ENCODE assay signal across 11 cellular contexts in genomic region chr19:12794936-12795335, GRCh38. TPM values are rescaled to one million over a fixed set of nuclear protein-coding genes. Genes with fewer than 3 reads are reported as not detected.
DNase-seq lines count a peak whose midpoint lies in the region; ATAC-seq and TF ChIP-seq lines count a peak whose summit lies in the region.
"Had no signal": no experiment of that assay in that cellular context is flagged by ENCODE, and none has a peak within 500 bp of the region (broad histone marks: within the 10 kb centered on the region; RNA-seq: fewer than 3 reads in every experiment).

No MANE protein-coding gene starts in this region.

- TF ChIP-seq CTCF in breast epithelium (IDR thresholded peaks at IDR 0.05), result no peak
- no peak for TF ChIP-seq CTCF in mammary epithelial cell (conservative IDR thresholded peaks at IDR 0.05 in 1 of 2, IDR thresholded peaks at IDR 0.05 in 1 of 2; ENCODE audit: extremely low read depth in 1 of 2, insufficient read depth in 1 of 2, low read depth in 1 of 2, low read length in 2 of 2)
- no peak for TF ChIP-seq CTCF in lower lobe of right lung (IDR thresholded peaks at IDR 0.05)
- no peak for TF ChIP-seq CTCF in tibial nerve (IDR thresholded peaks at IDR 0.05)
- TF ChIP-seq CTCF in PC-3 (conservative IDR thresholded peaks at IDR 0.05; ENCODE audit: low read depth, low read length), result no peak

- H3K9ac ChIP-seq in mammary epithelial cell (ENCODE audit: insufficient read depth, low read length) (no peak overlapping the region), PC-3 (ENCODE audit: low read length) (no peak overlapping the region)

- in situ Hi-C loops in mammary epithelial cell (cut with MboI; ENCODE audit: low sequenced_read_pairs in 2 of 2), result no loop called here

- DNase-seq in breast epithelium (ENCODE audit: low spot score in 2 of 2) (no peak), mammary epithelial cell (no peak), lower lobe of right lung (no peak), tibial nerve (ENCODE audit: low spot score in 2 of 2) (no peak), PC-3 (no peak), COLO668 (lab: John Stamatoyannopoulos, UW; ENCODE audit: unreplicated experiment) (no peak)
- DNase-seq: islet precursor cell; NCI-H2227 treated with DMSO at 0.1 percent for 48 hours; stimulated activated CD8-positive, alpha-beta memory T cell treated with anti-CD3 and anti-CD28 coated beads, Interleukin-4, amount 100 ng/mL, for 48 hours had no signal

- H3K36me3 ChIP-seq in breast epithelium (no peaks in the 10 kb centered on the region), mammary epithelial cell (ENCODE audit: insufficient read depth, low read length) (peaks cover 2% of the 10 kb centered on the region), lower lobe of right lung (peaks cover 19% of the 10 kb centered on the region), tibial nerve (peaks cover 0 to 26% (median 0%) of the 10 kb centered on the region in 3 donors), PC-3 (ENCODE audit: low read depth, low read length) (peaks cover 7% of the 10 kb centered on the region)

- TF ChIP-seq EP300 in tibial nerve (IDR thresholded peaks at IDR 0.05), result no peak

- dilution Hi-C loops in mammary epithelial cell (cut with HindIII; ENCODE audit: low sequenced_read_pairs), result no loop called here

- H3K27ac Mint-ChIP-seq in activated naive CD8-positive, alpha-beta T cell, result peak overlapping the region; percentile 93

- peaks cover 12% of the 10 kb centered on the region for H3F3A ChIP-seq in PC-3 (ENCODE audit: low read length, unreplicated experiment)

- TF ChIP-seq POLR2A in breast epithelium (IDR thresholded peaks at IDR 0.05), result no peak
- TF ChIP-seq POLR2A in tibial nerve (IDR thresholded peaks at IDR 0.05), result no peak

- H3K4me2 ChIP-seq in mammary epithelial cell (ENCODE audit: insufficient read depth, low read depth, low read length), result no peak overlapping the region
- H3K4me2 ChIP-seq in PC-3 (ENCODE audit: low read length), result no peak overlapping the region

- CTCF ChIA-PET in mammary epithelial cell (lab: Charles Lee; ENCODE audit: low non-redundant PET), result interaction anchor here (1.5 kb wide), 1 partner anchor 17 kb away, joined by 22 read pairs; no protein-coding TSS in a partner anchor
- CTCF ChIA-PET in PC-3 (lab: Charles Lee), result no interaction called here

- 91% methylated on average over 6 of the region's 9 CpGs for WGBS in mammary epithelial cell (ENCODE audit: low coverage, missing lambda C conversion rate)
- WGBS in tibial nerve, 2 donors, result 92 to 93% methylated on average over 9 of the region's 9 CpGs

- H2AFZ ChIP-seq in mammary epithelial cell (ENCODE audit: low read depth, low read length) (no peak overlapping the region), PC-3 (ENCODE audit: low read length) (no peak overlapping the region)

- peak overlapping the region; percentile 86 for H3K4me3 Mint-ChIP-seq in activated naive CD8-positive, alpha-beta T cell

- intact Hi-C loops in breast epithelium (cut with DNase I; ENCODE audit: low total_unique reads), result no loop called here
- intact Hi-C loops in mammary epithelial cell (cut with micrococcal nuclease), result no loop called here
- intact Hi-C loops in lower lobe of right lung (cut with DNase I), result no loop called here
- intact Hi-C loops in PC-3 (cut with micrococcal nuclease), result no loop called here

- no peak for ATAC-seq in lower lobe of right lung
- no peak for ATAC-seq in GM19463 (IDR thresholded peaks at IDR 0.05; ENCODE audit: unreplicated experiment)
- ATAC-seq in PC-3, result no peak

- no peaks in the 10 kb centered on the region for H3K9me2 ChIP-seq in PC-3 (replicated peaks; ENCODE audit: low read length)

- H3K27me3 ChIP-seq in breast epithelium, result no peaks in the 10 kb centered on the region
- no peaks in the 10 kb centered on the region for H3K27me3 ChIP-seq in mammary epithelial cell (ENCODE audit: insufficient read depth, low read length)
- no peaks in the 10 kb centered on the region for H3K27me3 ChIP-seq in lower lobe of right lung (ENCODE audit: low read depth)
- no peaks in the 10 kb centered on the region for H3K27me3 ChIP-seq in tibial nerve
- no peaks in the 10 kb centered on the region for H3K27me3 ChIP-seq in PC-3 (ENCODE audit: low read length)

- H4K20me1 ChIP-seq in mammary epithelial cell (ENCODE audit: insufficient read depth, low read length), result peaks cover 12% of the 10 kb centered on the region
- H4K20me1 ChIP-seq in PC-3 (ENCODE audit: low read length), result peaks cover 16% of the 10 kb centered on the region

- peaks cover 0 to 10% of the 10 kb centered on the region in 2 donors for H3K4me1 ChIP-seq in breast epithelium
- peaks cover 24% of the 10 kb centered on the region for H3K4me1 ChIP-seq in mammary epithelial cell (ENCODE audit: insufficient read depth, low read length)
- peaks cover 24% of the 10 kb centered on the region for H3K4me1 ChIP-seq in lower lobe of right lung
- peaks cover 0 to 36% (median 17%) of the 10 kb centered on the region in 4 donors for H3K4me1 ChIP-seq in tibial nerve
- H3K4me1 ChIP-seq in PC-3 (ENCODE audit: insufficient read depth, low read length), result peaks cover 26% of the 10 kb centered on the region

- H3K79me2 ChIP-seq in mammary epithelial cell (ENCODE audit: insufficient read depth, low read length) (peaks cover 32% of the 10 kb centered on the region), PC-3 (ENCODE audit: low read length) (peaks cover 27% of the 10 kb centered on the region)

- peak overlapping the region; percentile 40 to 98 for H3K27ac ChIP-seq in breast epithelium
- H3K27ac ChIP-seq in mammary epithelial cell (ENCODE audit: insufficient read depth, low read depth, low read length), result no peak overlapping the region
- H3K27ac ChIP-seq in lower lobe of right lung, result peak overlapping the region; percentile 99
- H3K27ac ChIP-seq in tibial nerve, result peak overlapping the region in 3 of 4 donors; percentile 38 to 100 (median 99)
- H3K27ac ChIP-seq in PC-3 (ENCODE audit: low read length), result no peak overlapping the region

- H3K4me1 Mint-ChIP-seq in activated naive CD8-positive, alpha-beta T cell (ENCODE audit: low read depth), result peaks cover 37% of the 10 kb centered on the region

- no peaks in the 10 kb centered on the region for H3K27me3 Mint-ChIP-seq in activated naive CD8-positive, alpha-beta T cell

- H3K9me3 ChIP-seq in breast epithelium, result no peaks in the 10 kb centered on the region
- H3K9me3 ChIP-seq in mammary epithelial cell (replicated peaks; ENCODE audit: insufficient read depth, low read length), result no peaks in the 10 kb centered on the region
- H3K9me3 ChIP-seq in lower lobe of right lung, result no peaks in the 10 kb centered on the region
- no peaks in the 10 kb centered on the region for H3K9me3 ChIP-seq in tibial nerve
- H3K9me3 ChIP-seq in PC-3 (ENCODE audit: low read length), result no peaks in the 10 kb centered on the region

- POLR2A ChIA-PET in PC-3 (lab: Charles Lee; ENCODE audit: unreplicated experiment), result interaction anchor here (0.6 kb wide), 1 partner anchor 82 kb away, joined by 5 read pairs; no protein-coding TSS in a partner anchor

- H3K4me3 ChIP-seq in breast epithelium (no peak overlapping the region), mammary epithelial cell (replicated peaks in 1 of 3; ENCODE audit: insufficient read depth in 1 of 3, low read depth in 2 of 3, low read length in 3 of 3) (no peak overlapping the region), lower lobe of right lung (no peak overlapping the region), tibial nerve (no peak overlapping the region), PC-3 (ENCODE audit: low read length) (no peak overlapping the region)

- BruUV-seq in mammary epithelial cell (replicated peaks; lab: Mats Ljungman, UMichigan) (no TSS peak), PC-3 (replicated peaks; lab: Mats Ljungman, UMichigan) (no TSS peak)

- H3K9me3 Mint-ChIP-seq in activated naive CD8-positive, alpha-beta T cell (ENCODE audit: low read depth), result no peaks in the 10 kb centered on the region

- no peaks in the 10 kb centered on the region for H3K36me3 Mint-ChIP-seq in activated naive CD8-positive, alpha-beta T cell

RNA-seq across cellular contexts. Expression of gene JUNB, which starts 3.6 kb away (rescaled TPM):
- total RNA-seq in breast epithelium, result 100 to 1,000 TPM; 108 to 581 (median 320) TPM
- 100 to 1,000 TPM; 135 to 173 TPM for total RNA-seq in mammary epithelial cell
- 83.3 TPM for polyA plus RNA-seq in mammary epithelial cell
- polyA minus RNA-seq in mammary epithelial cell, result 12.6 TPM
- 131 TPM for total RNA-seq in lower lobe of right lung
- 100 to 1,000 TPM; 421 to 676 (median 613) TPM for total RNA-seq in tibial nerve
- 343 and 391 TPM in 2 replicates for total RNA-seq in PC-3 (2014; rRNA removed)

RNA-seq across cellular contexts. Expression of gene PRDX2, which starts 6.7 kb away (rescaled TPM):
- 100 to 1,000 TPM; 150 to 199 (median 199) TPM for total RNA-seq in breast epithelium
- 100 to 1,000 TPM; 169 to 202 TPM for total RNA-seq in mammary epithelial cell
- 377 TPM for polyA plus RNA-seq in mammary epithelial cell
- polyA minus RNA-seq in mammary epithelial cell, result 324 TPM
- total RNA-seq in lower lobe of right lung, result 101 TPM
- 100 to 1,000 TPM; 129 to 182 (median 163) TPM for total RNA-seq in tibial nerve
- total RNA-seq in PC-3 (2014; rRNA removed), result 729 and 746 TPM in 2 replicates

RNA-seq across cellular contexts. Expression of gene THSD8, which starts 6.9 kb away (rescaled TPM):
- total RNA-seq in breast epithelium, result not detected
- 10 to 100 TPM in 1 of 2 donors, not detected in 1; 19.8 TPM for total RNA-seq in mammary epithelial cell
- not detected for polyA plus RNA-seq in mammary epithelial cell
- 24.4 TPM for polyA minus RNA-seq in mammary epithelial cell
- total RNA-seq in lower lobe of right lung, result 1.5 TPM
- total RNA-seq in tibial nerve, result 1 to 10 TPM in 1 of 4 donors, not detected in 3; 4.8 TPM
- not detected in 2 replicates for total RNA-seq in PC-3 (2014; rRNA removed)

RNA-seq across cellular contexts. Expression of gene RNASEH2A, which starts 11.4 kb away (rescaled TPM):
- total RNA-seq in breast epithelium (1 to 10 TPM; 5.2 to 8.8 (median 8.5) TPM), mammary epithelial cell (10 to 100 TPM in 1 of 2 donors, 1 to 10 TPM in 1; 7.0 to 27.8 TPM), lower lobe of right lung (10.9 TPM), tibial nerve (1 to 10 TPM; 5.4 to 8.6 (median 6.7) TPM), PC-3 (2014; rRNA removed) (118 and 120 TPM in 2 replicates)
- 71.6 TPM for polyA plus RNA-seq in mammary epithelial cell
- polyA minus RNA-seq in mammary epithelial cell, result 24.4 TPM

RNA-seq across cellular contexts. Expression of gene HOOK2, which starts 19.6 kb away (rescaled TPM):
- total RNA-seq in breast epithelium, result 100 to 1,000 TPM in 1 of 3 donors, 10 to 100 TPM in 2; 45.8 to 101 (median 98.6) TPM
- 10 to 100 TPM; 32.3 to 63.6 TPM for total RNA-seq in mammary epithelial cell
- 21.3 TPM for polyA plus RNA-seq in mammary epithelial cell
- 5.7 TPM for polyA minus RNA-seq in mammary epithelial cell
- 57.5 TPM for total RNA-seq in lower lobe of right lung
- 100 to 1,000 TPM in 1 of 4 donors, 10 to 100 TPM in 3; 27.3 to 109 (median 50.2) TPM for total RNA-seq in tibial nerve
- total RNA-seq in PC-3 (2014; rRNA removed), result 95.2 and 95.7 TPM in 2 replicates

Comparison
In these comparisons a context has a peak if more than half of its experiments do, and no peak if none do; other contexts are left out.
1. H3K27ac ChIP-seq: peak in breast epithelium (2 of 2), lower lobe of right lung (single experiment) and tibial nerve (3 of 4); none in mammary epithelial cell (single experiment) and PC-3 (single experiment).